In genomic region chr7:152464312-152465117, GRCh38 we compare ENCODE assay signal across 8 cellular contexts. TPM values are rescaled to one million over a fixed set of nuclear protein-coding genes. Genes with fewer than 3 reads are reported as not detected.
DNase-seq lines count a peak whose midpoint lies in the region; TF ChIP-seq lines count a peak whose summit lies in the region.

No MANE protein-coding gene starts in this region.

- peak; percentile 88 for DNase-seq in NK-92 treated with Interleukin-12 subunit alpha and Interleukin-12 subunit beta, amount 100 ng/mL, for 24 hours (lab: John Stamatoyannopoulos, UW)
- no peak for DNase-seq in NK-92 (lab: John Stamatoyannopoulos, UW; ENCODE audit: unreplicated experiment)
- peak; percentile 19 for DNase-seq in HFF-Myc (ENCODE audit: extremely low read depth, low read depth)
- DNase-seq in NAMALWA (ENCODE audit: low spot score) = peak; percentile 70
- DNase-seq in UCSD-AML1 (lab: John Stamatoyannopoulos, UW; ENCODE audit: unreplicated experiment) = peak; percentile 81
- peak; percentile 60 to 70 for DNase-seq in breast epithelium (ENCODE audit: low spot score in 2 of 2)
- peak; percentile 87 for DNase-seq in iris pigment epithelial cell (ENCODE audit: low read depth)
- peak; percentile 33 for DNase-seq in smooth muscle cell of the brain vasculature (ENCODE audit: low read depth, low spot score)

- TF ChIP-seq CTCF in HFF-Myc (IDR thresholded peaks at IDR 0.05; ENCODE audit: low read depth, low read length, missing control alignments) (no peak), breast epithelium (IDR thresholded peaks at IDR 0.05) (peak in 1 of 3 donors; percentile 23)

- no peak for TF ChIP-seq POLR2A in breast epithelium (IDR thresholded peaks at IDR 0.05)

- H3K27ac ChIP-seq in breast epithelium = peak overlapping the region; percentile 99 to 100

- H3K4me1 ChIP-seq in breast epithelium = peaks cover 0 to 4% of the 10 kb centered on the region in 2 donors

- H3K4me3 ChIP-seq in HFF-Myc (replicated peaks; ENCODE audit: low read depth, low read length) (peak overlapping the region; percentile 84), breast epithelium (peak overlapping the region; percentile 89 to 99 (median 93))

- no peaks in the 10 kb centered on the region for H3K27me3 ChIP-seq in breast epithelium

- intact Hi-C loops in breast epithelium (cut with DNase I; ENCODE audit: low total_unique reads) = no loop called here

- H3K9me3 ChIP-seq in breast epithelium = no peaks in the 10 kb centered on the region

- H3K36me3 ChIP-seq in breast epithelium = no peaks in the 10 kb centered on the region

RNA-seq across cellular contexts. Expression of gene KMT2C, which starts 28.7 kb away (rescaled TPM):
- 100 to 1,000 TPM in 1 of 3 donors, 10 to 100 TPM in 2; 73.6 to 112 (median 85.5) TPM for total RNA-seq in breast epithelium
